Comparison of ENCODE assay signal across 20 cellular contexts in the genomic region with DNA sequence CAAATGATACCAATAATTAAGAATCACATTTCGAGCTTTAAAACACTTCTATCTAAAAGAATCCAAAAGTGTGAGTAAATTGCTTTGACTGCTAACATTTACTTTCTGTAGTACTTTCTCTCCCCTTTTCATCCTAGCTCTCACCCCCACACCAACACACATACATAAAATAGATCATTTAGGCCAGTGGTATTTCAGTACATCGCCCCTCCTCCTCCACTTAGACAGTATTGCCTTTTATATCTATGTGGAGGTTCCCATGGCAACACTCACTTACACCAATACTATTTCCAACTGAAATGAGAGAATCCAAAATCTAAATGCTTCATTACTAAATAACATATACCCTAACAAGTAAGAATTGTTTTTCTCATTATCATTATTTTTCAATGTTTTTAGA. TPM values are rescaled to one million over a fixed set of nuclear protein-coding genes. Genes with fewer than 3 reads are reported as not detected.
DNase-seq lines count a peak whose midpoint lies in the region; TF ChIP-seq lines count a peak whose summit lies in the region.
"Had no signal": no experiment of that assay in that cellular context is flagged by ENCODE, and none has a peak within 500 bp of the region (broad histone marks: within the 10 kb centered on the region; RNA-seq: fewer than 3 reads in every experiment).

No MANE protein-coding gene starts in this region.

- intact Hi-C loops in A673 (cut with micrococcal nuclease; ENCODE audit: unreplicated experiment): no loop called here

- peak overlapping the region; percentile 37 for H3K9ac ChIP-seq in NT2/D1 (ENCODE audit: insufficient read length, low read depth)
- peak overlapping the region; percentile 28 for H3K9ac ChIP-seq in iPS-18a (ENCODE audit: low read length)

- no peak overlapping the region for H3K27ac ChIP-seq in HEK293 (ENCODE audit: extremely low read depth, low read depth, low read length)
- peak overlapping the region; percentile 92 for H3K27ac ChIP-seq in iPS-18a (ENCODE audit: low read length)
- H3K27ac ChIP-seq in A673 (ENCODE audit: low read depth, low read length, poor library complexity, severe bottlenecking): no peak overlapping the region
- H3K27ac ChIP-seq: C4-2B, tibial artery, WERI-Rb-1 had no signal

- H3K4me1 ChIP-seq in HEK293 (ENCODE audit: control insufficient read depth, insufficient read depth, low read length): peaks cover 41% of the 10 kb centered on the region
- H3K4me1 ChIP-seq in NT2/D1 (ENCODE audit: insufficient read depth, insufficient read length): no peaks in the 10 kb centered on the region
- H3K4me1 ChIP-seq in iPS-18a (ENCODE audit: control insufficient read depth, low read depth, low read length): peaks cover 71% of the 10 kb centered on the region
- H3K4me1 ChIP-seq in A673 (ENCODE audit: insufficient read depth, low read length, poor library complexity, severe bottlenecking): no peaks in the 10 kb centered on the region
- H3K4me1 ChIP-seq: tibial artery had no signal

- H3K9me3 ChIP-seq in HEK293 (ENCODE audit: control insufficient read depth, insufficient read depth, low read depth, low read length) (no peaks in the 10 kb centered on the region), NT2/D1 (ENCODE audit: insufficient read depth, low read length) (no peaks in the 10 kb centered on the region), iPS-18a (ENCODE audit: control insufficient read depth, low read depth, low read length) (no peaks in the 10 kb centered on the region), A673 (ENCODE audit: low read depth, low read length, poor library complexity, severe bottlenecking) (no peaks in the 10 kb centered on the region)
- H3K9me3 ChIP-seq: tibial artery had no signal

- POLR2A ChIA-PET in HEK293 (lab: Yijun Ruan, JAX) (interaction anchor here (0.6 kb wide), 1 partner anchor 420 kb away, joined by 3 read pairs; no protein-coding TSS in a partner anchor), A673 (lab: Charles Lee; ENCODE audit: low non-redundant PET) (interaction anchor here (0.7 kb wide), 1 partner anchor 13 kb away, joined by 4 read pairs; no protein-coding TSS in a partner anchor)

- H3K4me3 ChIP-seq in HEK293 (ENCODE audit: low read depth, low read length) (no peak overlapping the region), NT2/D1 (ENCODE audit: insufficient read length, low read depth) (no peak overlapping the region), iPS-18a (ENCODE audit: low read length) (peak overlapping the region; percentile 52), A673 (ENCODE audit: low read depth, low read length, poor library complexity, severe bottlenecking) (no peak overlapping the region)
- H3K4me3 ChIP-seq: tibial artery had no signal

- DNase-seq in COLO829 (ENCODE audit: low spot score): peak; percentile 66
- no peak for DNase-seq in NT2/D1 (ENCODE audit: low read depth, low spot score)
- no peak for DNase-seq in DMS53 (lab: John Stamatoyannopoulos, UW)
- no peak for DNase-seq in HuH-7.5 (ENCODE audit: low spot score)
- DNase-seq in A673 (ENCODE audit: low spot score): no peak
- DNase-seq in D341Med (ENCODE audit: low spot score): no peak
- DNase-seq: activated CD4-positive, alpha-beta T cell treated with anti-CD3 and anti-CD28 coated beads, Interleukin-2, amount 50 U/mL, for 4 hours; activated CD8-positive, alpha-beta memory T cell treated with anti-CD3 and anti-CD28 coated beads, Interleukin-2, amount 50 U/mL, for 4 hours; anterior cingulate cortex; dermis blood vessel endothelial cell; GOT3; kidney; NCI-H1417 treated with DMSO at 0.1 percent for 48 hours; NCI-H2081 treated with DMSO at 0.1 percent for 48 hours; NCI-H446 treated with DMSO at 0.1 percent for 48 hours; tibial artery; WERI-Rb-1 had no signal

- TF ChIP-seq CTCF in HEK293 (tag by site-specific recombination; IDR thresholded peaks at IDR 0.05): no peak
- no peak for TF ChIP-seq CTCF in A673 (conservative IDR thresholded peaks at IDR 0.05; ENCODE audit: low read depth, low read length)

- H3K36me3 ChIP-seq in HEK293 (ENCODE audit: control insufficient read depth in 2 of 2, insufficient read depth in 1 of 2, low read length in 2 of 2) (no peaks in the 10 kb centered on the region), NT2/D1 (ENCODE audit: insufficient read depth, insufficient read length, low read length) (no peaks in the 10 kb centered on the region), iPS-18a (ENCODE audit: control insufficient read depth, low read depth, low read length) (no peaks in the 10 kb centered on the region), A673 (ENCODE audit: insufficient read depth, low read length, poor library complexity, severe bottlenecking) (no peaks in the 10 kb centered on the region)
- H3K36me3 ChIP-seq: tibial artery, WERI-Rb-1 had no signal

- CTCF ChIA-PET in HEK293 (lab: Yijun Ruan, JAX) (interaction anchor here (0.6 to 3.5 kb wide), 5 partner anchors 16 to 408 kb away, joined by 3 to 18 read pairs (median 7); no protein-coding TSS in a partner anchor), A673 (lab: Charles Lee) (no interaction called here)

- H3K27me3 ChIP-seq in NT2/D1 (ENCODE audit: insufficient read depth, insufficient read length) (no peaks in the 10 kb centered on the region), iPS-18a (ENCODE audit: control insufficient read depth, insufficient read depth, low read length) (no peaks in the 10 kb centered on the region), A673 (replicated peaks; ENCODE audit: insufficient read depth, low read depth, low read length, poor library complexity) (no peaks in the 10 kb centered on the region)
- H3K27me3 ChIP-seq: tibial artery had no signal

- BruUV-seq in A673 (replicated peaks; lab: Mats Ljungman, UMichigan): no TSS peak

TF ChIP-seq in HEK293, 187 proteins besides CTCF, POLR2A, EP300 and RAD21:
- TF ChIP-seq ZNF10 (tag by site-specific recombination; IDR thresholded peaks at IDR 0.05) (no peak), PRDM1 (tag by site-specific recombination; IDR thresholded peaks at IDR 0.05) (peak; percentile 85)

RNA-seq across cellular contexts. Expression of gene HIBADH, which starts 58.9 kb away (rescaled TPM):
- total RNA-seq in A673 (2021): 10.2 and 17.1 TPM in 2 replicates
